In genomic region chr16:23538919-23539278, GRCh38 we compare ENCODE assay signal across 1 cellular context.
TF ChIP-seq lines count a peak whose summit lies in the region.

No MANE protein-coding gene starts in this region.

TF ChIP-seq in HepG2, 621 proteins besides CTCF, POLR2A, EP300 and RAD21 (continues in another document):
- TF ChIP-seq ZNF530 (CRISPR knock-in tag; IDR thresholded peaks at IDR 0.05; ENCODE audit: low read depth) (no peak), ZNF879 (CRISPR knock-in tag; IDR thresholded peaks at IDR 0.05) (no peak), SNAPC5 (CRISPR knock-in tag; IDR thresholded peaks at IDR 0.05; ENCODE audit: borderline replicate concordance) (no peak), KIAA2018 (CRISPR knock-in tag; IDR thresholded peaks at IDR 0.05; ENCODE audit: borderline replicate concordance) (no peak), ETS1 (CRISPR knock-in tag; IDR thresholded peaks at IDR 0.05) (no peak), ARID4A (CRISPR knock-in tag; IDR thresholded peaks at IDR 0.05; ENCODE audit: borderline replicate concordance) (no peak), ZNF350 (CRISPR knock-in tag; IDR thresholded peaks at IDR 0.05; ENCODE audit: borderline replicate concordance, low read depth) (no peak), IKZF5 (CRISPR knock-in tag; IDR thresholded peaks at IDR 0.05) (no peak), PLSCR1 (CRISPR knock-in tag; IDR thresholded peaks at IDR 0.05; ENCODE audit: borderline replicate concordance) (no peak), PPARG (CRISPR knock-in tag; conservative IDR thresholded peaks at IDR 0.05) (no peak), ZNF496 (CRISPR knock-in tag; IDR thresholded peaks at IDR 0.05; ENCODE audit: insufficient replicate concordance) (no peak), U2AF2 (IDR thresholded peaks at IDR 0.05; ENCODE audit: low read depth, low read length) (no peak), IRF2 (CRISPR knock-in tag; IDR thresholded peaks at IDR 0.05) (no peak), ZNF605 (CRISPR knock-in tag; IDR thresholded peaks at IDR 0.05) (no peak), ZSCAN5A (CRISPR knock-in tag; IDR thresholded peaks at IDR 0.05; ENCODE audit: borderline replicate concordance) (no peak), TGIF2 (CRISPR knock-in tag; IDR thresholded peaks at IDR 0.05) (0 out of 2 replicates have a peak, but pooled peaks have one; percentile 7), ZNF280B (CRISPR knock-in tag; IDR thresholded peaks at IDR 0.05; ENCODE audit: borderline replicate concordance) (no peak), KLF11 (CRISPR knock-in tag; IDR thresholded peaks at IDR 0.05) (no peak), FOXK2 (IDR thresholded peaks at IDR 0.05) (no peak), ZIK1 (CRISPR knock-in tag; IDR thresholded peaks at IDR 0.05; ENCODE audit: borderline replicate concordance, low read depth) (no peak), ZNF770 (CRISPR knock-in tag; IDR thresholded peaks at IDR 0.05) (peak; percentile 76), ZFP37 (CRISPR knock-in tag; IDR thresholded peaks at IDR 0.05; ENCODE audit: borderline replicate concordance) (no peak), SRY (CRISPR knock-in tag; IDR thresholded peaks at IDR 0.05) (no peak), ZMAT5 (CRISPR knock-in tag; IDR thresholded peaks at IDR 0.05; ENCODE audit: borderline replicate concordance, low read depth) (no peak), ZNF296 (CRISPR knock-in tag; conservative IDR thresholded peaks at IDR 0.05) (no peak), ZNF564 (CRISPR knock-in tag; IDR thresholded peaks at IDR 0.05) (no peak), NKX3-1 (CRISPR knock-in tag; IDR thresholded peaks at IDR 0.05) (no peak), ZNF607 (CRISPR knock-in tag; IDR thresholded peaks at IDR 0.05; ENCODE audit: borderline replicate concordance) (0 out of 2 replicates have a peak, but pooled peaks have one; percentile 40), HNRNPH1 (optimal IDR thresholded peaks at IDR 0.05; ENCODE audit: low read depth, low read length) (no peak), DNMT3B (CRISPR knock-in tag; conservative IDR thresholded peaks at IDR 0.05) (no peak), ZNF615 (CRISPR knock-in tag; IDR thresholded peaks at IDR 0.05; ENCODE audit: borderline replicate concordance) (no peak), ZZZ3 (CRISPR knock-in tag; IDR thresholded peaks at IDR 0.05; ENCODE audit: borderline replicate concordance) (no peak), SSRP1 (CRISPR knock-in tag; IDR thresholded peaks at IDR 0.05) (peak; percentile 93), KLF16 (CRISPR knock-in tag; IDR thresholded peaks at IDR 0.05) (no peak), HBP1 (CRISPR knock-in tag; IDR thresholded peaks at IDR 0.05; ENCODE audit: low read depth) (0 out of 2 replicates have a peak, but pooled peaks have one; percentile 37)
